12 cellular contexts compared by ENCODE assay signal in genomic region chr7:48130658-48131108, GRCh38. TPM values are rescaled to one million over a fixed set of nuclear protein-coding genes. Genes with fewer than 3 reads are reported as not detected.
DNase-seq lines count a peak whose midpoint lies in the region; ATAC-seq and TF ChIP-seq lines count a peak whose summit lies in the region.
"Had no signal": no experiment of that assay in that cellular context is flagged by ENCODE, and none has a peak within 500 bp of the region (broad histone marks: within the 10 kb centered on the region; RNA-seq: fewer than 3 reads in every experiment).

No MANE protein-coding gene starts in this region.

- peaks cover 14% of the 10 kb centered on the region for H3K27me3 Mint-ChIP-seq in activated CD4-positive, alpha-beta T cell treated with anti-CD3 and anti-CD28 coated beads for 36 hours

- no peak for TF ChIP-seq CTCF in retinal pigment epithelial cell (conservative IDR thresholded peaks at IDR 0.05; ENCODE audit: low read depth, low read length)

- intact Hi-C loops in activated CD4-positive, alpha-beta T cell treated with anti-CD3 and anti-CD28 coated beads for 36 hours (cut with DNase I, micrococcal nuclease): loop anchor here (1.0 to 5.0 kb wide), 4 partner anchors 45 to 168 kb away; no protein-coding TSS in a partner anchor

- no peak overlapping the region for H3K4me3 Mint-ChIP-seq in activated CD4-positive, alpha-beta T cell treated with anti-CD3 and anti-CD28 coated beads for 36 hours
- H3K4me3 Mint-ChIP-seq: activated naive CD4-positive, alpha-beta T cell treated with anti-CD3 and anti-CD28 coated beads, Interleukin-2, amount 50 U/mL, for 24 hours had no signal

- ATAC-seq in activated CD4-positive, alpha-beta T cell treated with anti-CD3 and anti-CD28 coated beads for 36 hours: peak; percentile 93
- peak; percentile 80 for ATAC-seq in GM21717 (IDR thresholded peaks at IDR 0.05; ENCODE audit: unreplicated experiment)
- ATAC-seq in HG03565 (IDR thresholded peaks at IDR 0.05; ENCODE audit: unreplicated experiment): peak; percentile 89
- ATAC-seq in left lobe of liver: no peak

- CTCF ChIA-PET in activated CD4-positive, alpha-beta T cell treated with anti-CD3 and anti-CD28 coated beads for 36 hours (lab: Charles Lee): interaction anchor here (1.0 kb wide), 1 partner anchor 366 kb away, joined by 3 read pairs; no protein-coding TSS in a partner anchor

- H3K4me1 Mint-ChIP-seq in activated CD4-positive, alpha-beta T cell treated with anti-CD3 and anti-CD28 coated beads for 36 hours: peaks cover 6% of the 10 kb centered on the region
- H3K4me1 Mint-ChIP-seq: activated naive CD4-positive, alpha-beta T cell treated with anti-CD3 and anti-CD28 coated beads, Interleukin-2, amount 50 U/mL, for 24 hours had no signal

- no peak overlapping the region for H3K27ac Mint-ChIP-seq in activated CD4-positive, alpha-beta T cell treated with anti-CD3 and anti-CD28 coated beads for 36 hours
- H3K27ac Mint-ChIP-seq: activated naive CD4-positive, alpha-beta T cell treated with anti-CD3 and anti-CD28 coated beads, Interleukin-2, amount 50 U/mL, for 24 hours had no signal

- POLR2A ChIA-PET in activated CD4-positive, alpha-beta T cell treated with anti-CD3 and anti-CD28 coated beads for 36 hours (lab: Charles Lee): no interaction called here

- peaks cover 2% of the 10 kb centered on the region for H3K36me3 Mint-ChIP-seq in activated CD4-positive, alpha-beta T cell treated with anti-CD3 and anti-CD28 coated beads for 36 hours (ENCODE audit: low read depth)

- H3K4me3 ChIP-seq in retinal pigment epithelial cell (ENCODE audit: low read length): no peak overlapping the region
- H3K4me3 ChIP-seq: hepatocyte, SJSA1 had no signal

- H3K9me3 Mint-ChIP-seq in activated CD4-positive, alpha-beta T cell treated with anti-CD3 and anti-CD28 coated beads for 36 hours (ENCODE audit: low read depth): peaks cover 3% of the 10 kb centered on the region

- no peak for DNase-seq in activated CD4-positive, alpha-beta T cell treated with anti-CD3 and anti-CD28 coated beads for 36 hours
- DNase-seq in activated CD4-positive, alpha-beta T cell treated with anti-CD3 and anti-CD28 coated beads for 1 hour: no peak
- DNase-seq in retinal pigment epithelial cell (ENCODE audit: low read depth): peak; percentile 46
- no peak for DNase-seq in left lobe of liver (ENCODE audit: low spot score)
- DNase-seq in SW480 (ENCODE audit: low spot score): no peak
- no peak for DNase-seq in SIG-M5 (lab: John Stamatoyannopoulos, UW)
- DNase-seq: NCI-H524 treated with DMSO at 0.1 percent for 48 hours had no signal

RNA-seq across cellular contexts. Expression of gene ABCA13, which starts 40.6 kb away (rescaled TPM):
- not detected for total RNA-seq in activated CD4-positive, alpha-beta T cell treated with anti-CD3 and anti-CD28 coated beads for 36 hours
- total RNA-seq in left lobe of liver: 1.0 TPM

RNA-seq across cellular contexts. Expression of gene UPP1, which starts 41.6 kb away (rescaled TPM):
- total RNA-seq in activated CD4-positive, alpha-beta T cell treated with anti-CD3 and anti-CD28 coated beads for 36 hours: 10 to 100 TPM; 51.6 to 70.7 TPM
- 8.1 TPM for total RNA-seq in left lobe of liver
